ENCODE assay signal across 8 cellular contexts in genomic region chr10:3874988-3875841, GRCh38.
DNase-seq lines count a peak whose midpoint lies in the region; ATAC-seq, FAIRE-seq and TF ChIP-seq lines count a peak whose summit lies in the region.

No MANE protein-coding gene starts in this region.

- H3K36me3 ChIP-seq in transverse colon (no peaks in the 10 kb centered on the region), vagina (no peaks in the 10 kb centered on the region)

- TF ChIP-seq EP300 in transverse colon (IDR thresholded peaks at IDR 0.05; ENCODE audit: low read depth), result no peak

- peaks cover 44 to 63% of the 10 kb centered on the region in 2 donors for H3K4me1 Mint-ChIP-seq in effector memory CD8-positive, alpha-beta T cell (ENCODE audit: low read depth in 2 of 2)

- H3K4me1 ChIP-seq in transverse colon (peaks cover 20 to 58% (median 34%) of the 10 kb centered on the region in 4 donors), vagina (peaks cover 16% of the 10 kb centered on the region)

- H3K4me3 Mint-ChIP-seq in effector memory CD8-positive, alpha-beta T cell, result peak overlapping the region; percentile 71 to 72

- H3K4me3 ChIP-seq in transverse colon (no peak overlapping the region), vagina (no peak overlapping the region)

- peak; percentile 71 for ATAC-seq in GM21528 (IDR thresholded peaks at IDR 0.05; ENCODE audit: low FRiP score, unreplicated experiment)
- ATAC-seq in effector memory CD8-positive, alpha-beta T cell (replicated peaks), result peak; percentile 73

- H3K27ac Mint-ChIP-seq in effector memory CD8-positive, alpha-beta T cell, result peak overlapping the region; percentile 98 to 100

- DNase-seq in GM18507 (ENCODE audit: extremely low spot score, insufficient read length, low read depth) (no peak), KBM-7 (peak; percentile 79), transverse colon (peak; percentile 48), vagina (ENCODE audit: extremely low spot score in 2 of 2) (no peak), amygdala (lab: John Stamatoyannopoulos, UW) (no peak), MV-4-11 (lab: John Stamatoyannopoulos, UW) (no peak)
- DNase-seq in effector memory CD8-positive, alpha-beta T cell, result peak; percentile 43 to 46 (median 45)

- no peaks in the 10 kb centered on the region for H3K9me3 Mint-ChIP-seq in effector memory CD8-positive, alpha-beta T cell

- peak; percentile 90 for FAIRE-seq in GM18507 (lab: Jason Lieb, UNC)

- in situ Hi-C loops in KBM-7 (cut with MboI; ENCODE audit: low pct_unique_long_range_greater_than_20kb, low sequenced_read_pairs), result no loop called here
- in situ Hi-C loops in transverse colon (cut with MboI; ENCODE audit: low pct_ligation_motif_present in 1 of 4, low pct_unique_long_range_greater_than_20kb in 1 of 4, low sequenced_read_pairs in 3 of 4), result no loop called here

- TF ChIP-seq POLR2A in transverse colon (IDR thresholded peaks at IDR 0.05), result no peak
- TF ChIP-seq POLR2A in vagina (IDR thresholded peaks at IDR 0.05), result no peak

- H3K36me3 Mint-ChIP-seq in effector memory CD8-positive, alpha-beta T cell (ENCODE audit: insufficient read depth), result peaks cover 24% of the 10 kb centered on the region

- H3K27ac ChIP-seq in transverse colon, result peak overlapping the region; percentile 43 to 71 (median 58)
- no peak overlapping the region for H3K27ac ChIP-seq in vagina

- no peak for TF ChIP-seq CTCF in transverse colon (IDR thresholded peaks at IDR 0.05)
- no peak for TF ChIP-seq CTCF in vagina (IDR thresholded peaks at IDR 0.05)

- intact Hi-C loops in transverse colon (cut with DNase I; ENCODE audit: low total_unique reads), result no loop called here
- intact Hi-C loops in vagina (cut with DNase I), result loop anchor here (1.0 kb wide), 1 partner anchor 88 kb away; no protein-coding TSS in a partner anchor

- H3K9me3 ChIP-seq in transverse colon (no peaks in the 10 kb centered on the region), vagina (no peaks in the 10 kb centered on the region)

- no peaks in the 10 kb centered on the region for H3K27me3 Mint-ChIP-seq in effector memory CD8-positive, alpha-beta T cell

- H3K27me3 ChIP-seq in transverse colon (no peaks in the 10 kb centered on the region), vagina (no peaks in the 10 kb centered on the region)

- WGBS in transverse colon (ENCODE audit: low coverage in 1 of 2), 2 donors, result 41% methylated on average over 6 of the region's 6 CpGs; no CpG with 5 or more reads in 1 of the 2 donors

Comparison
In these comparisons a context has a peak if more than half of its experiments do, and no peak if none do; other contexts are left out.
1. DNase-seq: peak in KBM-7 (single experiment), effector memory CD8-positive, alpha-beta T cell (3 of 3) and transverse colon (single experiment); none in GM18507 (single experiment), vagina (0 of 2), amygdala (0 of 56) and MV-4-11 (single experiment).